In the genomic region with DNA sequence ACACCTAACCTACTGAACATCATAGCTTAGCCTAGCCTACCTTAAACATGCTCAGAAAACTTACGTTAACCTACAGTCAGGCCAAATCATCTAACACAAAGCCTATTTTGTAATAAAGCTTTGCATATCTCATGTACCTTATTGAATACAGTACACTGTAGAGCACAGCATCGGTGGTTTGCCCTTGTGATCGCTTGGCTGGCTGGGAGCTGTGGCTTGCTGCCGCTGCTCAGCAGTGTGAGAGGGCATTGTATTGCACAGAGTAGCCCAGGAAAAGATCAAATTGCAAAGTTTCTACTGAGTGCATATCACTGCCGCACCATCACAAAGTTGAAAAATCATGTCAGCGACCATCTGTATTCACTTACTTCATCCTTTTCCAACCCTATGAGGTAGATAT, we compare ENCODE assay signal across 21 cellular contexts.
"Had no signal": no experiment of that assay in that cellular context is flagged by ENCODE, and none has a peak within 500 bp of the region (broad histone marks: within the 10 kb centered on the region; RNA-seq: fewer than 3 reads in every experiment).

No MANE protein-coding gene starts in this region.

- H3K9me3 ChIP-seq: left ventricle myocardium inferior, neutrophil, ovary, psoas muscle, thyroid gland, upper lobe of right lung had no signal

- ATAC-seq: activated T-cell treated with anti-CD3 and anti-CD28 coated beads, Interleukin-2, amount 50 U/mL, for 4 hours; esophagus mucosa; natural killer cell; psoas muscle; right cardiac atrium; stimulated activated naive CD8-positive, alpha-beta T cell treated with anti-CD3 and anti-CD28 coated beads, Interleukin-15, Interleukin-2, amounts not matched to agents 100 U/mL and 50 U/mL, for 24 hours; upper lobe of right lung had no signal

- H3K27ac ChIP-seq: left ventricle myocardium inferior, neutrophil, ovary, psoas muscle, thyroid gland, upper lobe of right lung had no signal

- H3K36me3 ChIP-seq: left ventricle myocardium inferior, neutrophil, ovary, thyroid gland, upper lobe of right lung had no signal

- H3K4me1 ChIP-seq: left ventricle myocardium inferior, psoas muscle, thyroid gland, upper lobe of right lung had no signal

- H3K4me3 ChIP-seq: left ventricle myocardium inferior, ovary, psoas muscle, thyroid gland, upper lobe of right lung had no signal

- H3K27me3 ChIP-seq: neutrophil, ovary, thyroid gland, upper lobe of right lung had no signal

- DNase-seq: activated CD4-positive, alpha-beta T cell treated with anti-CD3 and anti-CD28 coated beads for 1 hour; activated CD4-positive, alpha-beta T cell treated with anti-CD3 and anti-CD28 coated beads, Interleukin-2, amount 50 U/mL, for 4 hours; activated CD8-positive, alpha-beta memory T cell treated with anti-CD3 and anti-CD28 coated beads, Interleukin-2, amount 50 U/mL, for 48 hours; activated naive CD4-positive, alpha-beta T cell; activated T-cell treated with anti-CD3 and anti-CD28 coated beads, Interleukin-2, amount 50 U/mL, for 4 hours; central memory CD4-positive, alpha-beta T cell; effector memory CD4-positive, alpha-beta T cell; kidney glomerular epithelial cell; left ventricle myocardium inferior; natural killer cell; ovary; psoas muscle; right cardiac atrium; stimulated activated CD4-positive, alpha-beta T cell treated with anti-CD3 and anti-CD28 coated beads, Interleukin-12 subunit alpha, Interleukin-12 subunit beta, amount 100 ng/mL, for 4 hours; stimulated activated CD4-positive, alpha-beta T cell treated with anti-CD3 and anti-CD28 coated beads, Interleukin-4, amount 100 ng/mL, for 4 hours; stimulated activated naive CD8-positive, alpha-beta T cell treated with anti-CD3 and anti-CD28 coated beads, Interleukin-15, Interleukin-2, amounts not matched to agents 100 U/mL and 50 U/mL, for 24 hours; T-helper 1 cell; thyroid gland; upper lobe of right lung had no signal
